Comparison of ENCODE assay signal across 16 cellular contexts in the genomic region with DNA sequence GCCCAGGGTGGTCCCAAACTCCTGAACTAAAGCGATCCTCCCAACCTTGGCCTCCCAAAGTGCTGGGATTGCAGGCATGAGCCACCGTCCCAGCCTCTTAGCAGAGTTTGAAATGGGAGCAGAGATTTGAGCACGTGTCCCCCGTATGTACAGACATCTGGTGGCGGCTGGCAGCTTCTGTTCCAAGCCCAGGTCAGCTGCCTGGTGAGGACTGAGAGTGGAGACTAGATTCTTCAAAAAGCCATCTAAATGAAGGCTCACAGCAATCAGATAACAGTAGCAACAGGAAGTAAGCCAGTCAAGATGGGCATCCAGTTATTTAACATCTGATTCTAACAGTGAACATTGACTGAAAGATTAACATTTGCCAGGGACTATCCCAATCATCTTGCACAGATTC.
DNase-seq lines count a peak whose midpoint lies in the region; ATAC-seq, FAIRE-seq and TF ChIP-seq lines count a peak whose summit lies in the region.
"Had no signal": no experiment of that assay in that cellular context is flagged by ENCODE, and none has a peak within 500 bp of the region (broad histone marks: within the 10 kb centered on the region; RNA-seq: fewer than 3 reads in every experiment).

No MANE protein-coding gene starts in this region.

- no peaks in the 10 kb centered on the region for H3K27me3 ChIP-seq in SK-N-SH (ENCODE audit: insufficient read depth)
- H3K27me3 ChIP-seq in HepG2 (ENCODE audit: control insufficient read depth in 1 of 2, insufficient read depth in 2 of 2, low read length in 2 of 2): no peaks in the 10 kb centered on the region
- no peaks in the 10 kb centered on the region for H3K27me3 ChIP-seq in HAP-1 (ENCODE audit: low read depth)

- no peak for FAIRE-seq in HepG2 (lab: Jason Lieb, UNC)
- FAIRE-seq: D721Med had no signal

- no peaks in the 10 kb centered on the region for H4K20me1 ChIP-seq in SK-N-SH (ENCODE audit: insufficient read depth)
- no peaks in the 10 kb centered on the region for H4K20me1 ChIP-seq in HepG2 (ENCODE audit: insufficient read depth, low read length)

- H3K36me3 ChIP-seq in SK-N-SH (replicated peaks in 1 of 2; ENCODE audit: control insufficient read depth in 1 of 2, insufficient read depth in 2 of 2, low read length in 1 of 2): no peaks in the 10 kb centered on the region
- no peaks in the 10 kb centered on the region for H3K36me3 ChIP-seq in HepG2 (replicated peaks in 1 of 2; ENCODE audit: control insufficient read depth in 1 of 2, insufficient read depth in 2 of 2, low read length in 2 of 2)
- no peaks in the 10 kb centered on the region for H3K36me3 ChIP-seq in HAP-1 (replicated peaks)

- H3K4me1 ChIP-seq in SK-N-SH (ENCODE audit: control insufficient read depth in 1 of 2, insufficient read depth in 2 of 2, low read depth in 1 of 2, low read length in 1 of 2): peaks cover 0 to 14% of the 10 kb centered on the region in 2 experiments; a peak in 2 of 4 replicates
- peaks cover 41% of the 10 kb centered on the region for H3K4me1 ChIP-seq in HepG2 (ENCODE audit: insufficient read depth, low read length)
- no peaks in the 10 kb centered on the region for H3K4me1 ChIP-seq in HAP-1

- H3K27ac ChIP-seq in SK-N-SH (ENCODE audit: low read depth in 2 of 2, low read length in 1 of 2) (peak overlapping the region in 1 of 2 experiments; percentile 56; a peak in 2 of 4 replicates), HepG2 (ENCODE audit: extremely low read length, insufficient read depth, low read length) (no peak overlapping the region)
- H3K27ac ChIP-seq: C4-2B had no signal

- H3K9me2 ChIP-seq in SK-N-SH: no peaks in the 10 kb centered on the region

- intact Hi-C loops in HepG2 (cut with micrococcal nuclease; ENCODE audit: unreplicated experiment): no loop called here

- H3K9me3 ChIP-seq in SK-N-SH: no peaks in the 10 kb centered on the region
- H3K9me3 ChIP-seq in HepG2 (ENCODE audit: low read length): no peaks in the 10 kb centered on the region
- H3K9me3 ChIP-seq in HAP-1: no peaks in the 10 kb centered on the region

- H3F3A ChIP-seq in SK-N-SH (replicated peaks; ENCODE audit: insufficient read depth): no peaks in the 10 kb centered on the region

- TF ChIP-seq RAD21 in SK-N-SH (IDR thresholded peaks at IDR 0.05; ENCODE audit: low read length) (no peak), HepG2 (CRISPR knock-in tag; IDR thresholded peaks at IDR 0.05) (no peak)

- no peak for TF ChIP-seq POLR2A in HepG2 (IDR thresholded peaks at IDR 0.05; ENCODE audit: insufficient read depth in 1 of 2, low read depth in 2 of 2, low read length in 2 of 2)

- H2AFZ ChIP-seq in SK-N-SH (ENCODE audit: low read depth): no peak overlapping the region
- H2AFZ ChIP-seq in HepG2 (ENCODE audit: low read length): no peak overlapping the region

- TF ChIP-seq CTCF in HFF-Myc (IDR thresholded peaks at IDR 0.05; ENCODE audit: low read depth, low read length, missing control alignments) (no peak), SK-N-SH (IDR thresholded peaks at IDR 0.05) (no peak), HepG2 (CRISPR knock-in tag; IDR thresholded peaks at IDR 0.05) (no peak)

- TF ChIP-seq EP300 in SK-N-SH (IDR thresholded peaks at IDR 0.05; ENCODE audit: borderline replicate concordance in 1 of 2, low read depth in 1 of 2, low read length in 1 of 2): peak in 1 of 2 experiments; percentile 29; a peak in 1 of 4 replicates
- no peak for TF ChIP-seq EP300 in HepG2 (IDR thresholded peaks at IDR 0.05; ENCODE audit: low read depth in 2 of 2, low read length in 2 of 2)
- no peak for TF ChIP-seq EP300 in HepG2 (CRISPR knock-in tag; IDR thresholded peaks at IDR 0.05; ENCODE audit: borderline replicate concordance)

- ATAC-seq in HepG2 (peak; percentile 26; the same call in 2 of the 3 replicates), HG03439 (IDR thresholded peaks at IDR 0.05; ENCODE audit: unreplicated experiment) (no peak)

- no peak overlapping the region for H3K4me2 ChIP-seq in SK-N-SH
- H3K4me2 ChIP-seq in HepG2 (ENCODE audit: low read depth, low read length): no peak overlapping the region

- in situ Hi-C loops in HepG2 (cut with HindIII; ENCODE audit: extremely low pct_ligation_motif_present, low pct_unique_long_range_greater_than_20kb): no loop called here
- in situ Hi-C loops in HAP-1 (cut with MboI; ENCODE audit: low sequenced_read_pairs): no loop called here

- no peaks in the 10 kb centered on the region for H3K79me2 ChIP-seq in SK-N-SH (ENCODE audit: insufficient read depth)
- no peaks in the 10 kb centered on the region for H3K79me2 ChIP-seq in HepG2 (ENCODE audit: insufficient read depth, low read length)

- H3K4me3 ChIP-seq in HFF-Myc (replicated peaks; ENCODE audit: low read depth, low read length): no peak overlapping the region
- H3K4me3 ChIP-seq in SK-N-SH (ENCODE audit: low read depth in 2 of 2, low read length in 1 of 2): no peak overlapping the region
- no peak overlapping the region for H3K4me3 ChIP-seq in HepG2 (replicated peaks in 1 of 3; ENCODE audit: insufficient read depth in 1 of 3, low read depth in 2 of 3, low read length in 3 of 3)
- no peak overlapping the region for H3K4me3 ChIP-seq in HAP-1

- DNase-seq in DMS 273 (lab: John Stamatoyannopoulos, UW; ENCODE audit: unreplicated experiment) (peak; percentile 86), HFF-Myc (ENCODE audit: extremely low read depth, low read depth) (peak; percentile 12), SK-N-SH (peak; percentile 76), HepG2 (ENCODE audit: low spot score) (no peak), SW480 (ENCODE audit: low spot score) (no peak), HAP-1 (ENCODE audit: low spot score in 2 of 2) (no peak)
- DNase-seq: GDM1, HCEC 1CT, NCI-H187 treated with DMSO at 0.1 percent for 48 hours, NCI-H345, NCI-H526 treated with DMSO at 0.1 percent for 48 hours, OCI-M1, SHP77 had no signal

- BruUV-seq in HepG2 (replicated peaks; lab: Mats Ljungman, UMichigan): no TSS peak

- H3K9ac ChIP-seq in SK-N-SH: no peak overlapping the region
- no peak overlapping the region for H3K9ac ChIP-seq in HepG2 (ENCODE audit: insufficient read depth, low read depth, low read length)

- CTCF ChIA-PET in SK-N-SH (lab: Yijun Ruan, JAX): no interaction called here
- CTCF ChIA-PET in HepG2 (lab: Yijun Ruan, JAX; ENCODE audit: low intra/inter-chr PET ratio, low total read pairs): no interaction called here

- POLR2A ChIA-PET in SK-N-SH (lab: Yijun Ruan, JAX): no interaction called here
- POLR2A ChIA-PET in HepG2 (lab: Yijun Ruan, JAX): interaction anchor here (1.4 kb wide), 1 partner anchor 16 kb away, joined by 6 read pairs; no protein-coding TSS in a partner anchor

- 54% methylated on average over 4 of the region's 5 CpGs for WGBS in SK-N-SH (ENCODE audit: low lambda C conversion rate)
- WGBS in HepG2 (ENCODE audit: low lambda C conversion rate): 73% methylated on average over 5 of the region's 5 CpGs

TF ChIP-seq in SK-N-SH, 30 proteins besides CTCF, POLR2A, EP300 and RAD21:
- peak; percentile 60 for TF ChIP-seq GATA2 (CRISPR knock-in tag; IDR thresholded peaks at IDR 0.05)
- TF ChIP-seq, protein P1, sequence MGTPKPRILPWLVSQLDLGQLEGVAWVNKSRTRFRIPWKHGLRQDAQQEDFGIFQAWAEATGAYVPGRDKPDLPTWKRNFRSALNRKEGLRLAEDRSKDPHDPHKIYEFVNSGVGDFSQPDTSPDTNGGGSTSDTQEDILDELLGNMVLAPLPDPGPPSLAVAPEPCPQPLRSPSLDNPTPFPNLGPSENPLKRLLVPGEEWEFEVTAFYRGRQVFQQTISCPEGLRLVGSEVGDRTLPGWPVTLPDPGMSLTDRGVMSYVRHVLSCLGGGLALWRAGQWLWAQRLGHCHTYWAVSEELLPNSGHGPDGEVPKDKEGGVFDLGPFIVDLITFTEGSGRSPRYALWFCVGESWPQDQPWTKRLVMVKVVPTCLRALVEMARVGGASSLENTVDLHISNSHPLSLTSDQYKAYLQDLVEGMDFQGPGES (IDR thresholded peaks at IDR 0.05; ENCODE audit: low read depth, low read length): no peak
- TF ChIP-seq TCF12 (IDR thresholded peaks at IDR 0.05): peak; percentile 31; the same call in 1 of the 2 replicates
- TF ChIP-seq, protein P2, sequence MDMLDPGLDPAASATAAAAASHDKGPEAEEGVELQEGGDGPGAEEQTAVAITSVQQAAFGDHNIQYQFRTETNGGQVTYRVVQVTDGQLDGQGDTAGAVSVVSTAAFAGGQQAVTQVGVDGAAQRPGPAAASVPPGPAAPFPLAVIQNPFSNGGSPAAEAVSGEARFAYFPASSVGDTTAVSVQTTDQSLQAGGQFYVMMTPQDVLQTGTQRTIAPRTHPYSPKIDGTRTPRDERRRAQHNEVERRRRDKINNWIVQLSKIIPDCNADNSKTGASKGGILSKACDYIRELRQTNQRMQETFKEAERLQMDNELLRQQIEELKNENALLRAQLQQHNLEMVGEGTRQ (IDR thresholded peaks at IDR 0.05; ENCODE audit: borderline replicate concordance, low read depth, low read length): no peak
- peak; percentile 38; the same call in 1 of the 2 replicates for TF ChIP-seq MXI1 (IDR thresholded peaks at IDR 0.05; ENCODE audit: low read depth, low read length)

TF ChIP-seq in HepG2, 621 proteins besides CTCF, POLR2A, EP300 and RAD21 (continues in another document):
- 0 out of 2 replicates have a peak, but pooled peaks have one; percentile 52 for TF ChIP-seq FOXO4 (CRISPR knock-in tag; conservative IDR thresholded peaks at IDR 0.05)
- TF ChIP-seq, protein P3, sequence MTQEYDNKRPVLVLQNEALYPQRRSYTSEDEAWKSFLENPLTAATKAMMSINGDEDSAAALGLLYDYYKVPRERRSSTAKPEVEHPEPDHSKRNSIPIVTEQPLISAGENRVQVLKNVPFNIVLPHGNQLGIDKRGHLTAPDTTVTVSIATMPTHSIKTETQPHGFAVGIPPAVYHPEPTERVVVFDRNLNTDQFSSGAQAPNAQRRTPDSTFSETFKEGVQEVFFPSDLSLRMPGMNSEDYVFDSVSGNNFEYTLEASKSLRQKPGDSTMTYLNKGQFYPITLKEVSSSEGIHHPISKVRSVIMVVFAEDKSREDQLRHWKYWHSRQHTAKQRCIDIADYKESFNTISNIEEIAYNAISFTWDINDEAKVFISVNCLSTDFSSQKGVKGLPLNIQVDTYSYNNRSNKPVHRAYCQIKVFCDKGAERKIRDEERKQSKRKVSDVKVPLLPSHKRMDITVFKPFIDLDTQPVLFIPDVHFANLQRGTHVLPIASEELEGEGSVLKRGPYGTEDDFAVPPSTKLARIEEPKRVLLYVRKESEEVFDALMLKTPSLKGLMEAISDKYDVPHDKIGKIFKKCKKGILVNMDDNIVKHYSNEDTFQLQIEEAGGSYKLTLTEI (CRISPR knock-in tag; conservative IDR thresholded peaks at IDR 0.05): no peak

Comparison
In these comparisons a context has a peak if more than half of its experiments do, and no peak if none do; other contexts are left out.
1. DNase-seq: peak in DMS 273 (single experiment), HFF-Myc (single experiment) and SK-N-SH (single experiment); none in HepG2 (single experiment), SW480 (single experiment) and HAP-1 (0 of 2).